Comparison of ENCODE assay signal across 14 cellular contexts in the genomic region with DNA sequence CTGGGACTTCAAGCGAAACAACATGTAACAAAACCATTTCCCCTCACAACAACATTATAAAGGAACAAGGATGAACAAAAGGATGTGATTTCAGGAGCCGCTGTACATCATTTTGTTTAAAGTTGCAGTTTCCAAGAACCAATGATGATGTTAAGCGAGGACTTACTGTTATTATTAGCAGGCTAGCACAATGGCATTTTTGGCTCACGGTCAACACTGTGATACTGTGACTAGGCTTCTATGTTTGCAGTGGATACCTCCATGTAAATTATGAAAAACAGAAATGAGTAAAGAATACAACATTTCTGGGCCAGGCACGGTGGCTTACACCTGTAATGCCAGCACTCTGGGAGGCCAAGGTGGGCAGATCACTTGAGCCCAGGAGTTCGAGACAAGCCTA.
DNase-seq lines count a peak whose midpoint lies in the region; ATAC-seq, FAIRE-seq and TF ChIP-seq lines count a peak whose summit lies in the region.
"Had no signal": no experiment of that assay in that cellular context is flagged by ENCODE, and none has a peak within 500 bp of the region (broad histone marks: within the 10 kb centered on the region; RNA-seq: fewer than 3 reads in every experiment).

No MANE protein-coding gene starts in this region.

- no peak for DNase-seq in GM19239 (ENCODE audit: insufficient read length, low spot score)
- DNase-seq in brain microvascular endothelial cell = peak; percentile 43
- DNase-seq in left ventricle myocardium superior = no peak
- DNase-seq in GM19240 (ENCODE audit: insufficient read length, low spot score) = no peak
- DNase-seq: AML-193; Caco-2; CD8-positive, alpha-beta memory T cell; DMS 273 treated with DMSO at 0.1 percent for 48 hours; H7 had no signal

- H3K27ac ChIP-seq in brain microvascular endothelial cell = no peak overlapping the region
- peak overlapping the region; percentile 8 for H3K27ac ChIP-seq in skeletal muscle tissue (ENCODE audit: low read depth, low read length)
- H3K27ac ChIP-seq: A549, BLaER1 had no signal

- intact Hi-C loops in left ventricle myocardium superior (cut with micrococcal nuclease) = no loop called here

- ATAC-seq in left ventricle myocardium superior (peak; percentile 78), GM19467 (IDR thresholded peaks at IDR 0.05; ENCODE audit: unreplicated experiment) (no peak)
- ATAC-seq: A549, GM23338 had no signal

- H3K9ac ChIP-seq in skeletal muscle tissue (ENCODE audit: low read depth in 1 of 3, low read length in 3 of 3) = no peak overlapping the region
- H3K9ac ChIP-seq: BLaER1 had no signal

- in situ Hi-C loops in brain microvascular endothelial cell (cut with HindIII; ENCODE audit: low pct_ligation_motif_present, low sequenced_read_pairs) = no loop called here

- TF ChIP-seq CTCF in brain microvascular endothelial cell (IDR thresholded peaks at IDR 0.05; ENCODE audit: low read depth, low read length, missing control alignments) = no peak

- H3K36me3 ChIP-seq in brain microvascular endothelial cell (replicated peaks) (no peaks in the 10 kb centered on the region), skeletal muscle tissue (ENCODE audit: control insufficient read depth in 3 of 3, insufficient read depth in 3 of 3, low read length in 3 of 3) (no peaks in the 10 kb centered on the region)
- H3K36me3 ChIP-seq: BLaER1 had no signal

- peak; percentile 4 for FAIRE-seq in GM19239 (lab: Jason Lieb, UNC)
- FAIRE-seq: A549 had no signal

- H3K4me3 ChIP-seq in brain microvascular endothelial cell (ENCODE audit: low read depth, low read length) = no peak overlapping the region
- H3K4me3 ChIP-seq in skeletal muscle tissue (ENCODE audit: low read length in 3 of 3) = no peak overlapping the region
- H3K4me3 ChIP-seq: A549, BLaER1, GM23338 had no signal

- H3K4me1 ChIP-seq in skeletal muscle tissue (ENCODE audit: control insufficient read depth in 3 of 3, insufficient read depth in 3 of 3, low read length in 3 of 3) = peaks cover 12 to 37% (median 23%) of the 10 kb centered on the region in 3 donors
- H3K4me1 ChIP-seq: Caco-2 had no signal

- H3K27me3 ChIP-seq in brain microvascular endothelial cell (replicated peaks) (no peaks in the 10 kb centered on the region), skeletal muscle tissue (ENCODE audit: control insufficient read depth in 3 of 3, insufficient read depth in 3 of 3, low read length in 3 of 3) (no peaks in the 10 kb centered on the region)
- H3K27me3 ChIP-seq: BLaER1 had no signal

- H3K9me3 ChIP-seq in skeletal muscle tissue (ENCODE audit: control insufficient read depth in 3 of 3, low read length in 3 of 3) = no peaks in the 10 kb centered on the region
- H3K9me3 ChIP-seq: A549, BLaER1, Caco-2 had no signal
